ENCODE assay signal across 13 cellular contexts in genomic region chr1:235468970-235469369, GRCh38. TPM values are rescaled to one million over a fixed set of nuclear protein-coding genes. Genes with fewer than 3 reads are reported as not detected.
A peak's percentile ranks its signal among the peaks of the same experiment; 100 is the strongest.
DNase-seq lines count a peak whose midpoint lies in the region; ATAC-seq and TF ChIP-seq lines count a peak whose summit lies in the region.
"Had no signal": no experiment of that assay in that cellular context is flagged by ENCODE, and none has a peak within 500 bp of the region (broad histone marks: within the 10 kb centered on the region; RNA-seq: fewer than 3 reads in every experiment).

No MANE protein-coding gene starts in this region.

- no peaks in the 10 kb centered on the region for H3K27me3 ChIP-seq in adipocyte (replicated peaks; ENCODE audit: control insufficient read depth, insufficient read depth, low read length)

- peaks cover 20% of the 10 kb centered on the region for H3K36me3 ChIP-seq in adipocyte (ENCODE audit: control insufficient read depth, insufficient read depth, low read length, severe bottlenecking)

- peaks cover 10% of the 10 kb centered on the region for H3K36me3 Mint-ChIP-seq in activated CD8-positive, alpha-beta T cell treated with anti-CD3 and anti-CD28 coated beads for 36 hours (ENCODE audit: low read depth)

- no peaks in the 10 kb centered on the region for H3K4me1 ChIP-seq in adipocyte (ENCODE audit: control insufficient read depth, insufficient read depth, low read length)

- H3K27me3 Mint-ChIP-seq in activated CD8-positive, alpha-beta T cell treated with anti-CD3 and anti-CD28 coated beads for 36 hours: no peaks in the 10 kb centered on the region
- H3K27me3 Mint-ChIP-seq: activated naive CD8-positive, alpha-beta T cell; T-helper 17 cell had no signal

- intact Hi-C loops in activated CD8-positive, alpha-beta T cell treated with anti-CD3 and anti-CD28 coated beads for 36 hours (cut with micrococcal nuclease): no loop called here

- peak; percentile 1 for TF ChIP-seq CTCF in AG04449 (IDR thresholded peaks at IDR 0.05; ENCODE audit: insufficient read depth, low read length, missing control alignments)
- no peak for TF ChIP-seq CTCF in activated CD8-positive, alpha-beta T cell treated with anti-CD3 and anti-CD28 coated beads for 36 hours (IDR thresholded peaks at IDR 0.05)

- H3K27ac Mint-ChIP-seq in activated CD8-positive, alpha-beta T cell treated with anti-CD3 and anti-CD28 coated beads for 36 hours: no peak overlapping the region
- H3K27ac Mint-ChIP-seq: activated naive CD8-positive, alpha-beta T cell; T-helper 17 cell had no signal

- CTCF ChIA-PET in AG04449 (lab: Yijun Ruan, JAX): interaction anchor here (1.4 kb wide), 1 partner anchor 53 kb away, joined by 4 read pairs; no protein-coding TSS in a partner anchor
- CTCF ChIA-PET in activated CD8-positive, alpha-beta T cell treated with anti-CD3 and anti-CD28 coated beads for 36 hours (lab: Charles Lee): interaction anchor here (0.6 kb wide), 1 partner anchor 132 kb away, joined by 3 read pairs; no protein-coding TSS in a partner anchor

- no peak for ATAC-seq in activated CD8-positive, alpha-beta T cell treated with anti-CD3 and anti-CD28 coated beads for 36 hours
- ATAC-seq: T-helper 17 cell had no signal

- POLR2A ChIA-PET in AG04449 (lab: Yijun Ruan, JAX): no interaction called here
- POLR2A ChIA-PET in activated CD8-positive, alpha-beta T cell treated with anti-CD3 and anti-CD28 coated beads for 36 hours (lab: Charles Lee): no interaction called here

- H3K9ac ChIP-seq in adipocyte (ENCODE audit: low read length): no peak overlapping the region

- H3K4me3 Mint-ChIP-seq in activated CD8-positive, alpha-beta T cell treated with anti-CD3 and anti-CD28 coated beads for 36 hours: no peak overlapping the region
- H3K4me3 Mint-ChIP-seq: activated naive CD8-positive, alpha-beta T cell; T-helper 17 cell had no signal

- no peaks in the 10 kb centered on the region for H3K9me3 ChIP-seq in adipocyte (ENCODE audit: control insufficient read depth, low read length)

- DNase-seq in AG04449 (ENCODE audit: low read depth, low spot score) (no peak), HS-5 (ENCODE audit: low read depth) (peak; percentile 53), adipocyte (ENCODE audit: low read depth) (peak; percentile 15), foreskin melanocyte (peak; percentile 14), SHP77 (lab: John Stamatoyannopoulos, UW) (no peak), NCI-H1092 (lab: John Stamatoyannopoulos, UW) (no peak)
- no peak for DNase-seq in stimulated activated CD4-positive, alpha-beta T cell treated with anti-CD3 and anti-CD28 coated beads, Interleukin-2, amount 100 ng/mL, for 48 hours
- no peak for DNase-seq in activated CD8-positive, alpha-beta T cell treated with anti-CD3 and anti-CD28 coated beads for 36 hours
- DNase-seq: activated CD8-positive, alpha-beta memory T cell treated with anti-CD3 and anti-CD28 coated beads for 24 hours; effector CD8-positive, alpha-beta T cell; NCI-H1930; T-helper 17 cell had no signal

- H3K4me3 ChIP-seq in AG04449 (ENCODE audit: low read depth, low read length) (no peak overlapping the region), adipocyte (ENCODE audit: low read length) (no peak overlapping the region)

- no peaks in the 10 kb centered on the region for H3K9me3 Mint-ChIP-seq in activated CD8-positive, alpha-beta T cell treated with anti-CD3 and anti-CD28 coated beads for 36 hours

- H3K4me1 Mint-ChIP-seq in activated CD8-positive, alpha-beta T cell treated with anti-CD3 and anti-CD28 coated beads for 36 hours (ENCODE audit: low read depth): no peaks in the 10 kb centered on the region

RNA-seq across cellular contexts. Expression of gene B3GALNT2, which starts 35.3 kb away (rescaled TPM):
- total RNA-seq in activated CD8-positive, alpha-beta T cell treated with anti-CD3 and anti-CD28 coated beads for 36 hours: 10 to 100 TPM; 10.7 to 13.1 TPM

Comparison
In these comparisons a context has a peak if more than half of its experiments do, and no peak if none do; other contexts are left out.
1. DNase-seq: peak in HS-5 (single experiment), adipocyte (single experiment) and foreskin melanocyte (single experiment); none in AG04449 (single experiment), SHP77 (0 of 2), stimulated activated CD4-positive, alpha-beta T cell treated with anti-CD3 and anti-CD28 coated beads, Interleukin-2, amount 100 ng/mL, for 48 hours (0 of 2), NCI-H1092 (single experiment) and activated CD8-positive, alpha-beta T cell treated with anti-CD3 and anti-CD28 coated beads for 36 hours (single experiment).